ENCODE assay signal across 19 cellular contexts in genomic region chr12:6734506-6735082, GRCh38. TPM values are rescaled to one million over a fixed set of nuclear protein-coding genes. Genes with fewer than 3 reads are reported as not detected.
"Had no signal": no experiment of that assay in that cellular context is flagged by ENCODE, and none has a peak within 500 bp of the region (broad histone marks: within the 10 kb centered on the region; RNA-seq: fewer than 3 reads in every experiment).

No MANE protein-coding gene starts in this region.

- ATAC-seq: activated CD4-positive, CD25-positive, alpha-beta regulatory T cell treated with anti-CD3 and anti-CD28 coated beads, Interleukin-2, amount 50 U/mL, for 24 hours had no signal

- H3K27ac Mint-ChIP-seq: activated naive CD4-positive, alpha-beta T cell treated with anti-CD3 and anti-CD28 coated beads, Interleukin-2, amount 50 U/mL, for 72 hours; activated T-cell treated with anti-CD3 and anti-CD28 coated beads, Interleukin-2, amount 50 U/mL, for 72 hours; endodermal cell; T-helper 2 cell treated with Interferon-gamma antibody and Interleukin-4, amounts not matched to agents 5 μg/mL and 100 μg/mL, for 36 hours had no signal

- H3K27me3 Mint-ChIP-seq: naive B cell had no signal

- FAIRE-seq: islet of Langerhans had no signal

- H3K27ac ChIP-seq: suprapubic skin had no signal

- H3K27me3 ChIP-seq: suprapubic skin had no signal

- H3K4me3 ChIP-seq: suprapubic skin had no signal

- H3K9me3 Mint-ChIP-seq: activated naive CD4-positive, alpha-beta T cell treated with anti-CD3 and anti-CD28 coated beads, Interleukin-2, amount 50 U/mL, for 72 hours; activated T-cell treated with anti-CD3 and anti-CD28 coated beads, Interleukin-2, amount 50 U/mL, for 72 hours; naive B cell; T-helper 2 cell treated with Interferon-gamma antibody and Interleukin-4, amounts not matched to agents 5 μg/mL and 100 μg/mL, for 36 hours had no signal

- H3K4me3 Mint-ChIP-seq: activated T-cell treated with anti-CD3 and anti-CD28 coated beads, Interleukin-2, amount 50 U/mL, for 72 hours; endodermal cell; naive B cell; T-helper 2 cell treated with Interferon-gamma antibody and Interleukin-4, amounts not matched to agents 5 μg/mL and 100 μg/mL, for 36 hours had no signal

- H3K9me3 ChIP-seq: suprapubic skin had no signal

- DNase-seq: activated CD4-positive, alpha-beta T cell treated with anti-CD3 and anti-CD28 coated beads, Interleukin-2, amount 50 U/mL, for 4 hours; activated gamma-delta T cell; activated T-cell treated with anti-CD3 and anti-CD28 coated beads, Interleukin-2, amount 50 U/mL, for 72 hours; endodermal cell; mammary epithelial cell; naive B cell; stimulated activated CD4-positive, alpha-beta T cell treated with anti-CD3 and anti-CD28 coated beads, Interleukin-4, amount 100 ng/mL, for 24 hours; stimulated activated CD8-positive, alpha-beta memory T cell treated with anti-CD3 and anti-CD28 coated beads, Interleukin-4, amount 100 ng/mL, for 48 hours; stimulated activated naive CD4-positive, alpha-beta T cell treated with Interleukin-2 at 50 U/mL for 16 hours; trophoblast cell had no signal

RNA-seq across cellular contexts. Expression of gene PIANP, which starts 34.0 kb away (rescaled TPM):
- total RNA-seq: dermis microvascular lymphatic vessel endothelial cell, left lobe of liver, mammary epithelial cell, suprapubic skin had no signal
- polyA plus RNA-seq: mammary epithelial cell had no signal

RNA-seq across cellular contexts. Expression of gene LAG3, which starts 37.7 kb away (rescaled TPM):
- total RNA-seq: epithelial cell of proximal tubule, skeletal muscle tissue had no signal
